ENCODE assay signal across 8 cellular contexts in the genomic region with DNA sequence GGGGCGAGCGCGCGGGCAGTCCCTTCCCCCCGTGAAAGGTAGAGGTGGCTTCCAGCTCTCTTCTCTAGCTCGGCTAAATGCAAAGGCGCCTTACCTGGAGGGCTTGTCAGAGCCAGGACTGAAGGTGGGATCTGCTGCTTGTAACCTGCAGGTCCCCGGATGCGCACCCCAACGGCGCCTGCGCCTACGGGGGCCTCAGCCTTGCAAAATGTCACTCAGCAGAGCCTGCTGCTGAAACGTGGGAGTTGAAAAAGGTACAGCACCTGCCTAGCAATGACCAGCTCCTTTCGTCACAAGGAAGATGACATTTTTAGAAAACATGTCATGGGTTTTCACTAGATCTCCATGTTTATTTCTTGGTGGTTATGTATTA. TPM values are rescaled to one million over a fixed set of nuclear protein-coding genes. Genes with fewer than 3 reads are reported as not detected.
DNase-seq lines count a peak whose midpoint lies in the region; ATAC-seq and TF ChIP-seq lines count a peak whose summit lies in the region.

No MANE protein-coding gene starts in this region.

- H3K27me3 Mint-ChIP-seq in mesothelial cell of epicardium (ENCODE audit: low read depth), result no peaks in the 10 kb centered on the region

- H3K9me3 Mint-ChIP-seq in mesothelial cell of epicardium, result no peaks in the 10 kb centered on the region

- peaks cover 4% of the 10 kb centered on the region for H3K36me3 Mint-ChIP-seq in mesothelial cell of epicardium

- peak; percentile 39 for ATAC-seq in HG02884 (IDR thresholded peaks at IDR 0.05; ENCODE audit: unreplicated experiment)

- no peak for TF ChIP-seq CTCF in mesothelial cell of epicardium (IDR thresholded peaks at IDR 0.05; ENCODE audit: unreplicated experiment)

- H3K27ac Mint-ChIP-seq in mesothelial cell of epicardium, result peak overlapping the region; percentile 97

- H3K4me3 Mint-ChIP-seq in mesothelial cell of epicardium, result peak overlapping the region; percentile 98

- H3K4me1 Mint-ChIP-seq in mesothelial cell of epicardium, result peaks cover 19% of the 10 kb centered on the region

- DNase-seq in NCI-H82 (lab: John Stamatoyannopoulos, UW), result peak; percentile 62
- no peak for DNase-seq in NCI-H82 treated with DMSO at 0.1 percent for 48 hours (lab: John Stamatoyannopoulos, UW; ENCODE audit: unreplicated experiment)
- peak; percentile 6 for DNase-seq in NCI-H1694 treated with DMSO at 0.1 percent for 48 hours (lab: John Stamatoyannopoulos, UW)
- DNase-seq in activated CD4-positive, alpha-beta T cell treated with anti-CD3 and anti-CD28 coated beads, Interleukin-2, amount 50 U/mL, for 4 hours, result peak; percentile 65 to 67
- peak; percentile 27 for DNase-seq in dermis blood vessel endothelial cell
- peak in 1 of 2 experiments; percentile 26 for DNase-seq in mesothelial cell of epicardium (ENCODE audit: low spot score in 2 of 2, unreplicated experiment in 2 of 2)
- peak; percentile 61 for DNase-seq in stimulated activated CD8-positive, alpha-beta memory T cell treated with anti-CD3 and anti-CD28 coated beads, Interleukin-4, amount 100 ng/mL, for 24 hours (ENCODE audit: low read depth)

RNA-seq across cellular contexts. Expression of gene ABHD18, which starts 0.6 kb away (rescaled TPM):
- 10.7 and 12.6 TPM in 2 replicates for total RNA-seq in dermis blood vessel endothelial cell
- 15.0 to 17.7 TPM (median 16.3 TPM) in 3 replicates for total RNA-seq in mesothelial cell of epicardium

RNA-seq across cellular contexts. Expression of gene MFSD8, which starts 0.8 kb away (rescaled TPM):
- total RNA-seq in dermis blood vessel endothelial cell (16.8 and 20.1 TPM in 2 replicates), mesothelial cell of epicardium (29.6 to 33.9 TPM (median 29.9 TPM) in 3 replicates)
